8 cellular contexts compared by ENCODE assay signal in the genomic region with DNA sequence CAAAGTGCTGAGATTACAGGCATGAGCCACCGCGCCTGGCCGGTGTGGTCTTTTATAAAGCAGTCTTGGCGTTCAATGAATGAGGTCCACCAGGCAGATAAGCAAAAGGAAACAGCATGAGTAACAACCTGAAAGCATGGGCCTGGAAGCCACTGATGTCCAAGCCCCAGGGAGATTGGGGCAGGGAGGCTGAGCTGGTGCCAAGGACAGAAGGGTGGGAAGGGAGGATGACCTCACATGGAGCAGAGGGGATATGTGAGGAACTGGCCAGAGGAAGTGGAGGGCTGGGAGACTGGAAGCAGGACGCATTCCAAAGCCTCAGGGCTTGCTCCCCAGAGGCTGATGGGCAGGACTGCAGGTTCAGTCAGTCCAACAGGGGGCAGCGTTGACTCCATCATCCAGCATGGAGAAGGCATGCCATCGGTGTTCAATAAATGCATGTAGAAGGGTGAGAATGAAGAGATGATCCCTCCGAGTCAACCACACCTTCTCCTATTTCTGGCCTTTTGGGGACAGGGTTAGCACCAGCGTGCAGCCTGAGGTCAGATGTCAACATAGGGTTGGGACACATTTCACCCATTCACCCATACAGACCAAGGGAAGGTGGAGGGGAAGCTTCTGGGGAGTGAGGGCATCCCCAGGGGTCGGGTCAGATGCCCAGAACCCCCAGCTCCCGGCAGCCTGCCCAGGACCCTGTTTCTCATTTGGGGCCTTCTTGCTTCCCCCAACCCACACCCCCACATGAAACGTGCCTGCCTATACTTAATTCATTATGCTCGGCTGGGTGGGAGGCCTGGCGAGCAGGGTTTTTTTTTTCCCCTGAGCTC. TPM values are rescaled to one million over a fixed set of nuclear protein-coding genes. Genes with fewer than 3 reads are reported as not detected.
DNase-seq lines count a peak whose midpoint lies in the region; ATAC-seq and TF ChIP-seq lines count a peak whose summit lies in the region.

No MANE protein-coding gene starts in this region.

- H3K4me3 Mint-ChIP-seq in activated CD8-positive, alpha-beta T cell treated with anti-CD3 and anti-CD28 coated beads for 36 hours, result no peak overlapping the region
- H3K4me3 Mint-ChIP-seq in CD4-positive, alpha-beta memory T cell, result peak overlapping the region in 1 of 8 donors; percentile 30

- peaks cover 41% of the 10 kb centered on the region for H3K4me1 ChIP-seq in suprapubic skin
- H3K4me1 ChIP-seq in CD4-positive, alpha-beta memory T cell (ENCODE audit: insufficient read depth, low read length), result peaks cover 15% of the 10 kb centered on the region

- WGBS in suprapubic skin, result 83% methylated on average over 14 of the region's 14 CpGs

- DNase-seq in A172 (ENCODE audit: low spot score) (peak; percentile 43), H4 (ENCODE audit: low spot score) (peak; percentile 9), hepatic stellate cell (ENCODE audit: low spot score) (peak; percentile 66), suprapubic skin (ENCODE audit: low spot score in 2 of 2) (peak; percentile 65 to 71)
- peak; percentile 64 for DNase-seq in activated CD8-positive, alpha-beta T cell treated with anti-CD3 and anti-CD28 coated beads for 36 hours
- no peak for DNase-seq in CD4-positive, alpha-beta memory T cell

- no peak overlapping the region for H3K27ac ChIP-seq in suprapubic skin
- no peak overlapping the region for H3K27ac ChIP-seq in CD4-positive, alpha-beta memory T cell (ENCODE audit: low read depth, low read length)

- no peak overlapping the region for H3K27ac Mint-ChIP-seq in activated CD8-positive, alpha-beta T cell treated with anti-CD3 and anti-CD28 coated beads for 36 hours
- peak overlapping the region in 1 of 7 donors; percentile 41 for H3K27ac Mint-ChIP-seq in CD4-positive, alpha-beta memory T cell

- TF ChIP-seq POLR2A in suprapubic skin (IDR thresholded peaks at IDR 0.05), result no peak

- TF ChIP-seq CTCF in activated CD8-positive, alpha-beta T cell treated with anti-CD3 and anti-CD28 coated beads for 36 hours (IDR thresholded peaks at IDR 0.05), result peak; percentile 55
- TF ChIP-seq CTCF in suprapubic skin (IDR thresholded peaks at IDR 0.05), result peak in 1 of 2 donors; percentile 29

- H3K36me3 Mint-ChIP-seq in activated CD8-positive, alpha-beta T cell treated with anti-CD3 and anti-CD28 coated beads for 36 hours (ENCODE audit: low read depth), result no peaks in the 10 kb centered on the region
- no peaks in the 10 kb centered on the region for H3K36me3 Mint-ChIP-seq in CD4-positive, alpha-beta memory T cell

- no peaks in the 10 kb centered on the region for H3K9me3 ChIP-seq in suprapubic skin
- no peaks in the 10 kb centered on the region for H3K9me3 ChIP-seq in CD4-positive, alpha-beta memory T cell (ENCODE audit: control insufficient read depth in 1 of 2, low read length in 2 of 2)

- POLR2A ChIA-PET in activated CD8-positive, alpha-beta T cell treated with anti-CD3 and anti-CD28 coated beads for 36 hours (lab: Charles Lee), result interaction anchor here (1.0 kb wide), 1 partner anchor 38 kb away, joined by 3 read pairs; no protein-coding TSS in a partner anchor
- POLR2A ChIA-PET in CD4-positive, alpha-beta memory T cell (lab: Charles Lee; ENCODE audit: partially characterized antibody), result no interaction called here

- no peak for TF ChIP-seq EP300 in suprapubic skin (IDR thresholded peaks at IDR 0.05)

- no peak overlapping the region for H3K4me3 ChIP-seq in suprapubic skin
- H3K4me3 ChIP-seq in CD4-positive, alpha-beta memory T cell (ENCODE audit: low read length in 2 of 2), result no peak overlapping the region

- intact Hi-C loops in activated CD8-positive, alpha-beta T cell treated with anti-CD3 and anti-CD28 coated beads for 36 hours (cut with micrococcal nuclease), result no loop called here
- intact Hi-C loops in CD4-positive, alpha-beta memory T cell (cut with micrococcal nuclease), result loop anchor here (5.0 kb wide), 1 partner anchor 49 kb away; no protein-coding TSS in a partner anchor

- H3K27me3 ChIP-seq in suprapubic skin, result no peaks in the 10 kb centered on the region
- H3K27me3 ChIP-seq in CD4-positive, alpha-beta memory T cell (ENCODE audit: insufficient read depth, low read length), result no peaks in the 10 kb centered on the region

- peaks cover 5% of the 10 kb centered on the region for H3K4me1 Mint-ChIP-seq in activated CD8-positive, alpha-beta T cell treated with anti-CD3 and anti-CD28 coated beads for 36 hours (ENCODE audit: low read depth)
- peaks cover 2 to 11% (median 5%) of the 10 kb centered on the region in 4 donors for H3K4me1 Mint-ChIP-seq in CD4-positive, alpha-beta memory T cell

- ATAC-seq in activated CD8-positive, alpha-beta T cell treated with anti-CD3 and anti-CD28 coated beads for 36 hours, result no peak
- ATAC-seq in GM21390 (IDR thresholded peaks at IDR 0.05; ENCODE audit: unreplicated experiment), result no peak
- no peak for ATAC-seq in GM21529 (IDR thresholded peaks at IDR 0.05; ENCODE audit: unreplicated experiment)

- no peaks in the 10 kb centered on the region for H3K9me3 Mint-ChIP-seq in activated CD8-positive, alpha-beta T cell treated with anti-CD3 and anti-CD28 coated beads for 36 hours
- H3K9me3 Mint-ChIP-seq in CD4-positive, alpha-beta memory T cell, result no peaks in the 10 kb centered on the region

- CTCF ChIA-PET in activated CD8-positive, alpha-beta T cell treated with anti-CD3 and anti-CD28 coated beads for 36 hours (lab: Charles Lee), result interaction anchor here (0.9 to 3.2 kb wide), 6 partner anchors 11 to 153 kb away, joined by 3 to 13 read pairs (median 6); no protein-coding TSS in a partner anchor
- CTCF ChIA-PET in CD4-positive, alpha-beta memory T cell (lab: Charles Lee; ENCODE audit: partially characterized antibody), result interaction anchor here (0.8 to 3.2 kb wide), 4 partner anchors 10 to 46 kb away, joined by 3 to 14 read pairs (median 4); no protein-coding TSS in a partner anchor

- H3K36me3 ChIP-seq in suprapubic skin, result no peaks in the 10 kb centered on the region
- H3K36me3 ChIP-seq in CD4-positive, alpha-beta memory T cell (ENCODE audit: insufficient read depth, low read length), result no peaks in the 10 kb centered on the region

- H3K27me3 Mint-ChIP-seq in activated CD8-positive, alpha-beta T cell treated with anti-CD3 and anti-CD28 coated beads for 36 hours, result no peaks in the 10 kb centered on the region
- H3K27me3 Mint-ChIP-seq in CD4-positive, alpha-beta memory T cell, result no peaks in the 10 kb centered on the region

RNA-seq across cellular contexts. Expression of a gene that starts 14.8 kb away (rescaled TPM):
- 0.57 and 1.3 TPM in 2 replicates for total RNA-seq in A172 (2014; rRNA removed; shearing (Covaris generic))
- total RNA-seq in H4 (2014; rRNA removed; shearing (Covaris generic)), result not detected in 2 replicates
- total RNA-seq in activated CD8-positive, alpha-beta T cell treated with anti-CD3 and anti-CD28 coated beads for 36 hours, result not detected
- total RNA-seq in suprapubic skin, result 1 to 10 TPM in 1 of 4 donors, not detected in 3; 1.4 TPM
- total RNA-seq in CD4-positive, alpha-beta memory T cell, result not detected
- polyA plus RNA-seq in CD4-positive, alpha-beta memory T cell, result not detected

RNA-seq across cellular contexts. Expression of a gene that starts 29.0 kb away (rescaled TPM):
- total RNA-seq in A172 (2014; rRNA removed; shearing (Covaris generic)), result 2.8 and 4.9 TPM in 2 replicates
- 0.43 TPM in 1 of 2 replicates, not detected in the other for total RNA-seq in H4 (2014; rRNA removed; shearing (Covaris generic))
- total RNA-seq in activated CD8-positive, alpha-beta T cell treated with anti-CD3 and anti-CD28 coated beads for 36 hours, result not detected
- total RNA-seq in suprapubic skin, result 1 to 10 TPM; 1.1 to 4.2 (median 3.0) TPM
- total RNA-seq in CD4-positive, alpha-beta memory T cell, result not detected
- polyA plus RNA-seq in CD4-positive, alpha-beta memory T cell, result not detected

Comparison
In these comparisons a context has a peak if more than half of its experiments do, and no peak if none do; other contexts are left out.
1. DNase-seq: peak in A172 (single experiment), H4 (single experiment), activated CD8-positive, alpha-beta T cell treated with anti-CD3 and anti-CD28 coated beads for 36 hours (single experiment), hepatic stellate cell (single experiment) and suprapubic skin (2 of 2); none in CD4-positive, alpha-beta memory T cell (0 of 5).